20 cellular contexts compared by ENCODE assay signal in the genomic region with DNA sequence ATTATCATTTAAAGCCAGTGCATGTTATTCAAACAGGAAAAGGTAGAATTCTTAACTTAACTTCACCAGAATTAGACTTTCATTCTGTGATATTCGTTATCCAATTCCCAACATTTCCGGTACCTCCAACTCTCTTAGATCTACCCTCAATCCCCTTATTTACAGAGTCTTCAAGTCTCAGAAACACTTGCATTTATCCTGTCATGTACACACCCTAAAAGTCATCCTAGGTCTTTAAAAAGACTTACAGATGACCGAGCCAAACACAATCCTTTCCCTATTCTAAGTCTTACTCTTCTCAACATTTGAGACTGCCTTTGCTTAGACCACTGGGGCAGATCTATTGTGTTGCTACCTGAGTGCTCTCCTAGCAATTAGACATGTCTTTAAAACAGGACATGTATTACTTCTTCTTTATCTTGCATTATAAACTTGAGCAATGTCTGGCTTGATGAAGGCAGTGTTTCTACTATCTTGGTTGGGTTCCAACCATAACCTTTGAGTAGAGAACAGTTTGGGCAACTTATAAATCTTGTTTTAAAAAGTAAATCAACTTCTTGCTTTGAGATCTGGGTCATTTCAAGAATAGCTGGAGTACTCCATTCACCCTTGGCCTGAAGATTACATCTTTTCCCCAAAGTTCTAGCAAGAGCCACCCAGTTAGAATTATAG.
DNase-seq lines count a peak whose midpoint lies in the region; ATAC-seq, FAIRE-seq and TF ChIP-seq lines count a peak whose summit lies in the region.
"Had no signal": no experiment of that assay in that cellular context is flagged by ENCODE, and none has a peak within 500 bp of the region (broad histone marks: within the 10 kb centered on the region; RNA-seq: fewer than 3 reads in every experiment).

No MANE protein-coding gene starts in this region.

- H3K4me1 Mint-ChIP-seq in activated naive CD8-positive, alpha-beta T cell (ENCODE audit: low read depth) = peaks cover 53% of the 10 kb centered on the region
- H3K4me1 Mint-ChIP-seq in activated naive CD8-positive, alpha-beta T cell treated with anti-CD3 and anti-CD28 coated beads for 36 hours = peaks cover 54% of the 10 kb centered on the region
- peaks cover 44% of the 10 kb centered on the region for H3K4me1 Mint-ChIP-seq in activated CD8-positive, alpha-beta T cell treated with anti-CD3 and anti-CD28 coated beads for 36 hours (ENCODE audit: low read depth)

- POLR2A ChIA-PET in activated CD8-positive, alpha-beta T cell treated with anti-CD3 and anti-CD28 coated beads for 36 hours (lab: Charles Lee) = interaction anchor here (0.6 kb wide), 1 partner anchor 649 kb away, joined by 3 read pairs; no protein-coding TSS in a partner anchor

- H3K9me3 ChIP-seq in right lobe of liver = no peaks in the 10 kb centered on the region
- H3K9me3 ChIP-seq in testis = no peaks in the 10 kb centered on the region

- H3K27ac ChIP-seq in right lobe of liver (peak overlapping the region; percentile 12 to 92 (median 70)), urinary bladder (ENCODE audit: low read depth) (peak overlapping the region; percentile 10), testis (peak overlapping the region in 1 of 2 donors; percentile 18)
- H3K27ac ChIP-seq: brain microvascular endothelial cell had no signal

- DNase-seq in activated naive CD8-positive, alpha-beta T cell treated with anti-CD3 and anti-CD28 coated beads for 36 hours = no peak
- no peak for DNase-seq in bronchial epithelial cell (ENCODE audit: low read depth)
- DNase-seq in right lobe of liver = no peak
- DNase-seq in anterior cingulate cortex (lab: John Stamatoyannopoulos, UW) = no peak
- no peak for DNase-seq in testis
- no peak for DNase-seq in activated CD8-positive, alpha-beta T cell treated with anti-CD3 and anti-CD28 coated beads for 36 hours
- DNase-seq: activated CD4-positive, CD25-positive, alpha-beta regulatory T cell treated with anti-CD3 and anti-CD28 coated beads, Interleukin-2, amount 50 U/mL, for 72 hours; activated T-cell treated with anti-CD3 and anti-CD28 coated beads, Interleukin-2, amount 50 U/mL, for 24 hours; GOT3; naive thymus-derived CD8-positive, alpha-beta T cell; NCI-H1417; NCI-H524; retina; stimulated activated CD4-positive, alpha-beta T cell treated with anti-CD3 and anti-CD28 coated beads, Interleukin-4, amount 100 ng/mL, for 4 hours; stimulated activated naive CD4-positive, alpha-beta T cell; T-helper 17 cell had no signal

- intact Hi-C loops in right lobe of liver (cut with DNase I) = no loop called here
- intact Hi-C loops in testis (cut with DNase I; ENCODE audit: low total_unique reads) = no loop called here
- intact Hi-C loops in activated CD8-positive, alpha-beta T cell treated with anti-CD3 and anti-CD28 coated beads for 36 hours (cut with micrococcal nuclease) = no loop called here

- no peak overlapping the region for H3K4me3 ChIP-seq in bronchial epithelial cell (ENCODE audit: low read depth, low read length)
- H3K4me3 ChIP-seq in right lobe of liver = no peak overlapping the region
- H3K4me3 ChIP-seq in urinary bladder (ENCODE audit: low read depth, low read length) = no peak overlapping the region
- H3K4me3 ChIP-seq in testis = no peak overlapping the region
- H3K4me3 ChIP-seq: K562 had no signal

- TF ChIP-seq CTCF in bronchial epithelial cell (IDR thresholded peaks at IDR 0.05; ENCODE audit: insufficient read depth, low read length, severe bottlenecking) (no peak), right lobe of liver (IDR thresholded peaks at IDR 0.05) (no peak), testis (IDR thresholded peaks at IDR 0.05) (no peak)
- TF ChIP-seq CTCF in activated CD8-positive, alpha-beta T cell treated with anti-CD3 and anti-CD28 coated beads for 36 hours (IDR thresholded peaks at IDR 0.05) = no peak

- WGBS in right lobe of liver (ENCODE audit: insufficient coverage, low coverage, low lambda C conversion rate, missing lambda C conversion rate) = 71% methylated on average over 3 of the region's 3 CpGs
- WGBS in urinary bladder = 29% methylated on average over 3 of the region's 3 CpGs
- 69 to 86% methylated on average over 3 of the region's 3 CpGs for WGBS in testis, 2 donors

- CTCF ChIA-PET in activated CD8-positive, alpha-beta T cell treated with anti-CD3 and anti-CD28 coated beads for 36 hours (lab: Charles Lee) = interaction anchor here (0.8 to 2.8 kb wide), 6 partner anchors 11 to 418 kb away, joined by 3 to 12 read pairs (median 4); no protein-coding TSS in a partner anchor

- H3K4me1 ChIP-seq in right lobe of liver = peaks cover 0 to 41% (median 17%) of the 10 kb centered on the region in 4 donors
- no peaks in the 10 kb centered on the region for H3K4me1 ChIP-seq in urinary bladder (ENCODE audit: insufficient read depth)
- H3K4me1 ChIP-seq in testis = no peaks in the 10 kb centered on the region

- FAIRE-seq in bronchial epithelial cell (lab: Jason Lieb, UNC) = peak; percentile 7
- FAIRE-seq: K562 had no signal

- H3K27me3 Mint-ChIP-seq in activated naive CD8-positive, alpha-beta T cell = no peaks in the 10 kb centered on the region
- H3K27me3 Mint-ChIP-seq in activated naive CD8-positive, alpha-beta T cell treated with anti-CD3 and anti-CD28 coated beads for 36 hours = no peaks in the 10 kb centered on the region
- no peaks in the 10 kb centered on the region for H3K27me3 Mint-ChIP-seq in activated CD8-positive, alpha-beta T cell treated with anti-CD3 and anti-CD28 coated beads for 36 hours
- H3K27me3 Mint-ChIP-seq: activated T-cell treated with anti-CD3 and anti-CD28 coated beads, Interleukin-2, amount 50 U/mL, for 24 hours; naive thymus-derived CD8-positive, alpha-beta T cell; T-helper 17 cell had no signal

- H3K36me3 ChIP-seq in bronchial epithelial cell (ENCODE audit: control insufficient read depth, insufficient read depth, low read length) (no peaks in the 10 kb centered on the region), right lobe of liver (no peaks in the 10 kb centered on the region), urinary bladder (ENCODE audit: insufficient read depth) (no peaks in the 10 kb centered on the region), testis (ENCODE audit: low read depth, missing control alignments) (no peaks in the 10 kb centered on the region)
- H3K36me3 ChIP-seq: brain microvascular endothelial cell had no signal

- TF ChIP-seq POLR2A in right lobe of liver (IDR thresholded peaks at IDR 0.05) (no peak), testis (IDR thresholded peaks at IDR 0.05) (no peak)

- peak overlapping the region; percentile 24 for H3K27ac Mint-ChIP-seq in activated naive CD8-positive, alpha-beta T cell
- H3K27ac Mint-ChIP-seq in activated naive CD8-positive, alpha-beta T cell treated with anti-CD3 and anti-CD28 coated beads for 36 hours = no peak overlapping the region
- no peak overlapping the region for H3K27ac Mint-ChIP-seq in activated CD8-positive, alpha-beta T cell treated with anti-CD3 and anti-CD28 coated beads for 36 hours
- H3K27ac Mint-ChIP-seq: activated T-cell treated with anti-CD3 and anti-CD28 coated beads, Interleukin-2, amount 50 U/mL, for 24 hours; T-helper 17 cell had no signal

- no peak overlapping the region for H3K4me3 Mint-ChIP-seq in activated naive CD8-positive, alpha-beta T cell
- H3K4me3 Mint-ChIP-seq in activated naive CD8-positive, alpha-beta T cell treated with anti-CD3 and anti-CD28 coated beads for 36 hours = no peak overlapping the region
- no peak overlapping the region for H3K4me3 Mint-ChIP-seq in activated CD8-positive, alpha-beta T cell treated with anti-CD3 and anti-CD28 coated beads for 36 hours
- H3K4me3 Mint-ChIP-seq: activated T-cell treated with anti-CD3 and anti-CD28 coated beads, Interleukin-2, amount 50 U/mL, for 24 hours; T-helper 17 cell had no signal

- peaks cover 14% of the 10 kb centered on the region for H3K9me3 Mint-ChIP-seq in activated naive CD8-positive, alpha-beta T cell (ENCODE audit: low read depth)
- H3K9me3 Mint-ChIP-seq in activated naive CD8-positive, alpha-beta T cell treated with anti-CD3 and anti-CD28 coated beads for 36 hours = peaks cover 28% of the 10 kb centered on the region
- H3K9me3 Mint-ChIP-seq in activated CD8-positive, alpha-beta T cell treated with anti-CD3 and anti-CD28 coated beads for 36 hours = peaks cover 15% of the 10 kb centered on the region

- H3K27me3 ChIP-seq in bronchial epithelial cell (ENCODE audit: control insufficient read depth, insufficient read depth, low read length) = no peaks in the 10 kb centered on the region
- H3K27me3 ChIP-seq in right lobe of liver = no peaks in the 10 kb centered on the region
- no peaks in the 10 kb centered on the region for H3K27me3 ChIP-seq in testis
- H3K27me3 ChIP-seq: brain microvascular endothelial cell had no signal

- peak in 2 of 4 donors; percentile 3 to 17 for ATAC-seq in right lobe of liver
- no peak for ATAC-seq in activated CD8-positive, alpha-beta T cell treated with anti-CD3 and anti-CD28 coated beads for 36 hours
- ATAC-seq: naive thymus-derived CD8-positive, alpha-beta T cell; T-helper 17 cell had no signal

- peaks cover 13% of the 10 kb centered on the region for H3K36me3 Mint-ChIP-seq in activated naive CD8-positive, alpha-beta T cell
- H3K36me3 Mint-ChIP-seq in activated naive CD8-positive, alpha-beta T cell treated with anti-CD3 and anti-CD28 coated beads for 36 hours = peaks cover 33% of the 10 kb centered on the region
- H3K36me3 Mint-ChIP-seq in activated CD8-positive, alpha-beta T cell treated with anti-CD3 and anti-CD28 coated beads for 36 hours (ENCODE audit: low read depth) = peaks cover 29% of the 10 kb centered on the region
